ENCODE assay signal across 20 cellular contexts in the genomic region with DNA sequence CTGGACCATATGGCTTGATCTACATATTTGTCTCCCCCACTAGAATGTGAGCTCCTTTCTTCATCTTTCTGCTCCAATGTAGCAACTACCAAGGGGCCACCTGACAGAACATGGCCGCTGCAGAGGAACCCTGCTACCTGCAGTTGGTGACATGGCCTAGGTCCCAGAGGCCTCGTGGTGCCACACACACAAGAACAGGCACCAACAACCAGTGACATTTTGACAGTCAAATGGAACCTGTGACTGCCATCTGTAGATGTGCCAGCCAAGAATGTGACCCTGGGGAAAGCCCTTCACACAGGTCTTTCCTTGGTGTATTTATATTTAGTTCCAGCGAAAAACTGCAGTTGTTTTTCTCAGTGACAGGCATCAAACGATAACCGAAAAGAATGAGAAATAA.
DNase-seq lines count a peak whose midpoint lies in the region; ATAC-seq, FAIRE-seq and TF ChIP-seq lines count a peak whose summit lies in the region.
"Had no signal": no experiment of that assay in that cellular context is flagged by ENCODE, and none has a peak within 500 bp of the region (broad histone marks: within the 10 kb centered on the region; RNA-seq: fewer than 3 reads in every experiment).

No MANE protein-coding gene starts in this region.

- H3K27me3 ChIP-seq in BLaER1 treated with 17β-estradiol and CSF1 and Interleukin-3, amounts not matched to agents 10 nM and 100 nM, result no peaks in the 10 kb centered on the region
- H3K27me3 ChIP-seq in heart left ventricle (no peaks in the 10 kb centered on the region), gastrocnemius medialis (no peaks in the 10 kb centered on the region), tibial nerve (no peaks in the 10 kb centered on the region)

- no peak for TF ChIP-seq EP300 in tibial nerve (IDR thresholded peaks at IDR 0.05)

- in situ Hi-C loops in gastrocnemius medialis (cut with MboI; ENCODE audit: low sequenced_read_pairs in 4 of 4), result no loop called here

- no peaks in the 10 kb centered on the region for H3K36me3 ChIP-seq in BLaER1 treated with 17β-estradiol and CSF1 and Interleukin-3, amounts not matched to agents 10 nM and 100 nM
- H3K36me3 ChIP-seq in heart left ventricle (no peaks in the 10 kb centered on the region), gastrocnemius medialis (no peaks in the 10 kb centered on the region), tibial nerve (no peaks in the 10 kb centered on the region)

- H3K36me3 Mint-ChIP-seq in glutamatergic neuron (ENCODE audit: unreplicated experiment), result no peaks in the 10 kb centered on the region
- H3K36me3 Mint-ChIP-seq: CD8-positive, alpha-beta memory T cell had no signal

- peak; percentile 55 for FAIRE-seq in H54 (lab: Jason Lieb, UNC)
- FAIRE-seq: A549 had no signal

- no peak overlapping the region for H3K9ac ChIP-seq in BLaER1 treated with 17β-estradiol and CSF1 and Interleukin-3, amounts not matched to agents 10 nM and 100 nM

- TF ChIP-seq CTCF in heart left ventricle (IDR thresholded peaks at IDR 0.05) (no peak), gastrocnemius medialis (IDR thresholded peaks at IDR 0.05 in 4 of 5, conservative IDR thresholded peaks at IDR 0.05 in 1 of 5) (no peak), tibial nerve (IDR thresholded peaks at IDR 0.05) (no peak), glutamatergic neuron (IDR thresholded peaks at IDR 0.05; ENCODE audit: partially characterized antibody, unreplicated experiment) (no peak)

- peak overlapping the region in 7 of 11 experiments; percentile 11 to 53 (median 40); a peak in 8 of 22 replicates for H3K4me2 ChIP-seq in BLaER1 treated with 17β-estradiol and CSF1 and Interleukin-3, amounts not matched to agents 10 nM and 100 nM
- H3K4me2 ChIP-seq: A549 had no signal

- no peak for TF ChIP-seq POLR2A in H54 (IDR thresholded peaks at IDR 0.05; ENCODE audit: low read depth, low read length)
- TF ChIP-seq POLR2A in heart left ventricle (IDR thresholded peaks at IDR 0.05), result no peak
- no peak for TF ChIP-seq POLR2A in gastrocnemius medialis (IDR thresholded peaks at IDR 0.05)
- TF ChIP-seq POLR2A in tibial nerve (IDR thresholded peaks at IDR 0.05), result no peak

- H3K4me1 ChIP-seq in BLaER1 treated with 17β-estradiol and CSF1 and Interleukin-3, amounts not matched to agents 10 nM and 100 nM, result peaks cover 14 to 68% (median 43%) of the 10 kb centered on the region in 10 experiments
- H3K4me1 ChIP-seq in heart left ventricle (peaks cover 0 to 44% (median 18%) of the 10 kb centered on the region in 12 donors), gastrocnemius medialis (peaks cover 27 to 32% of the 10 kb centered on the region in 2 donors), tibial nerve (no peaks in the 10 kb centered on the region)
- H3K4me1 ChIP-seq: A549 had no signal

- no peak overlapping the region for H3K27ac ChIP-seq in BLaER1 treated with 17β-estradiol and CSF1 and Interleukin-3, amounts not matched to agents 10 nM and 100 nM
- peak overlapping the region in 10 of 12 donors; percentile 38 to 82 (median 61) for H3K27ac ChIP-seq in heart left ventricle
- no peak overlapping the region for H3K27ac ChIP-seq in gastrocnemius medialis
- H3K27ac ChIP-seq in tibial nerve, result no peak overlapping the region
- H3K27ac ChIP-seq: A549 had no signal

- no peaks in the 10 kb centered on the region for H4K20me1 ChIP-seq in BLaER1 treated with 17β-estradiol and CSF1 and Interleukin-3, amounts not matched to agents 10 nM and 100 nM

- no peak overlapping the region for H3K4me3 Mint-ChIP-seq in glutamatergic neuron (ENCODE audit: unreplicated experiment)
- H3K4me3 Mint-ChIP-seq: CD8-positive, alpha-beta memory T cell; H9 had no signal

- no peaks in the 10 kb centered on the region for H3K27me3 Mint-ChIP-seq in glutamatergic neuron (ENCODE audit: unreplicated experiment)
- H3K27me3 Mint-ChIP-seq: CD8-positive, alpha-beta memory T cell had no signal

- H3K9me3 Mint-ChIP-seq in glutamatergic neuron (ENCODE audit: unreplicated experiment), result peaks cover 2% of the 10 kb centered on the region
- H3K9me3 Mint-ChIP-seq: CD8-positive, alpha-beta memory T cell; H9 had no signal

- ATAC-seq in heart left ventricle, result peak; percentile 47 to 68 (median 59)
- ATAC-seq in gastrocnemius medialis, result peak; percentile 40 to 60
- no peak for ATAC-seq in HG03196 (IDR thresholded peaks at IDR 0.05; ENCODE audit: unreplicated experiment)
- ATAC-seq: A549 had no signal

- WGBS in heart left ventricle, 4 donors, result 47 to 55% (median 54%) methylated on average over 5 of the region's 5 CpGs
- WGBS in tibial nerve, 2 donors, result 86 to 90% methylated on average over 5 of the region's 5 CpGs

- no peak for DNase-seq in H54 (ENCODE audit: insufficient read length, low spot score)
- peak in 4 of 5 donors; percentile 38 to 58 (median 48) for DNase-seq in heart left ventricle
- DNase-seq in gastrocnemius medialis, result no peak
- no peak for DNase-seq in tibial nerve (ENCODE audit: low spot score in 2 of 2)
- DNase-seq in glutamatergic neuron, result no peak
- DNase-seq: C1 segment of cervical spinal cord; CD8-positive, alpha-beta memory T cell; DMS53; H9; KG1; NCI-H1417; NCI-H187 treated with DMSO at 0.1 percent for 48 hours; NCI-H2227 treated with DMSO at 0.1 percent for 48 hours; NCI-H510A treated with DMSO at 0.1 percent for 48 hours; NCI-H774; OCI-M1; SHP77 treated with DMSO at 0.1 percent for 48 hours had no signal

- intact Hi-C loops in heart left ventricle (cut with DNase I) (loop anchor here in 4 of 10 donors (5.0 to 10.0 kb wide), 4 partner anchors 57 to 72 kb away; a partner anchor contains a TSS), gastrocnemius medialis (cut with DNase I; ENCODE audit: low total_unique reads) (no loop called here)

- H3K4me1 Mint-ChIP-seq in glutamatergic neuron (ENCODE audit: low read depth, unreplicated experiment), result no peaks in the 10 kb centered on the region
- H3K4me1 Mint-ChIP-seq: CD8-positive, alpha-beta memory T cell had no signal

- H3K4me3 ChIP-seq in BLaER1 treated with 17β-estradiol and CSF1 and Interleukin-3, amounts not matched to agents 10 nM and 100 nM, result no peak overlapping the region
- H3K4me3 ChIP-seq in heart left ventricle, result no peak overlapping the region
- no peak overlapping the region for H3K4me3 ChIP-seq in gastrocnemius medialis
- H3K4me3 ChIP-seq in tibial nerve, result no peak overlapping the region
- H3K4me3 ChIP-seq: A549 had no signal

- no peak overlapping the region for H3K27ac Mint-ChIP-seq in glutamatergic neuron (ENCODE audit: unreplicated experiment)
- H3K27ac Mint-ChIP-seq: CD8-positive, alpha-beta memory T cell; H9 had no signal

- H3K9me3 ChIP-seq in BLaER1 treated with 17β-estradiol and CSF1 and Interleukin-3, amounts not matched to agents 10 nM and 100 nM (replicated peaks in 1 of 11), result no peaks in the 10 kb centered on the region
- no peaks in the 10 kb centered on the region for H3K9me3 ChIP-seq in heart left ventricle
- H3K9me3 ChIP-seq in gastrocnemius medialis, result no peaks in the 10 kb centered on the region
- H3K9me3 ChIP-seq in tibial nerve, result no peaks in the 10 kb centered on the region
- H3K9me3 ChIP-seq: A549 had no signal

Comparison
In these comparisons a context has a peak if more than half of its experiments do, and no peak if none do; other contexts are left out.
1. H3K27ac ChIP-seq: peak in heart left ventricle (10 of 12); none in BLaER1 treated with 17β-estradiol and CSF1 and Interleukin-3, amounts not matched to agents 10 nM and 100 nM (0 of 11), gastrocnemius medialis (0 of 4) and tibial nerve (0 of 4).
2. DNase-seq: peak in heart left ventricle (4 of 5); none in H54 (single experiment), gastrocnemius medialis (0 of 2), tibial nerve (0 of 2) and glutamatergic neuron (single experiment).